In genomic region chr2:26299488-26300092, GRCh38 we compare ENCODE assay signal across 8 cellular contexts. TPM values are rescaled to one million over a fixed set of nuclear protein-coding genes. Genes with fewer than 3 reads are reported as not detected.
DNase-seq lines count a peak whose midpoint lies in the region; ATAC-seq, FAIRE-seq and TF ChIP-seq lines count a peak whose summit lies in the region.

No MANE protein-coding gene starts in this region.

- H3K4me2 ChIP-seq in Karpas-422 (ENCODE audit: low read depth, low read length, poor library complexity, severe bottlenecking) (peak overlapping the region; percentile 82), K562 (ENCODE audit: insufficient read depth, low read length) (peak overlapping the region; percentile 51)

- no peak for TF ChIP-seq RAD21 in K562 (CRISPR knock-in tag; conservative IDR thresholded peaks at IDR 0.05 in 1 of 2, IDR thresholded peaks at IDR 0.05 in 1 of 2)

- no TSS peak for BruUV-seq in K562 (replicated peaks; lab: Mats Ljungman, UMichigan)

- peak overlapping the region; percentile 96; the same call in 1 of the 2 replicates for H2AFZ ChIP-seq in Karpas-422 (ENCODE audit: low read length)
- peak overlapping the region; percentile 64 for H2AFZ ChIP-seq in K562 (ENCODE audit: low read depth, low read length)

- FAIRE-seq in K562 (lab: Jason Lieb, UNC), result peak; percentile 74

- no peak for TF ChIP-seq EP300 in K562 (IDR thresholded peaks at IDR 0.05; ENCODE audit: low read length)

- H3K27ac ChIP-seq in Karpas-422 (ENCODE audit: low read length) (no peak overlapping the region), K562 (ENCODE audit: extremely low read depth, low read depth, low read length) (no peak overlapping the region), spleen (peak overlapping the region; percentile 48 to 93 (median 88))

- no peak for TF ChIP-seq POLR2A in K562 (conservative IDR thresholded peaks at IDR 0.05)
- TF ChIP-seq POLR2A in spleen (IDR thresholded peaks at IDR 0.05), result no peak

- no peaks in the 10 kb centered on the region for H4K20me1 ChIP-seq in Karpas-422 (ENCODE audit: insufficient read depth, low read depth, low read length)
- no peaks in the 10 kb centered on the region for H4K20me1 ChIP-seq in K562 (replicated peaks; ENCODE audit: control insufficient read depth, insufficient read depth, low read length)

- H3K9me2 ChIP-seq in Karpas-422 (replicated peaks; ENCODE audit: insufficient read depth, low read length), result no peaks in the 10 kb centered on the region

- no peaks in the 10 kb centered on the region for H3K9me1 ChIP-seq in K562 (ENCODE audit: control insufficient read depth, insufficient read depth, low read length)

- CTCF ChIA-PET in K562 (lab: Yijun Ruan, JAX; ENCODE audit: low intra/inter-chr PET ratio), result no interaction called here

- H3K79me2 ChIP-seq in Karpas-422 (ENCODE audit: low read length) (no peaks in the 10 kb centered on the region), K562 (ENCODE audit: control insufficient read depth, insufficient read depth, low read length) (no peaks in the 10 kb centered on the region)

- H3K4me3 ChIP-seq in Karpas-422 (ENCODE audit: low read length) (peak overlapping the region; percentile 68), K562 (no peak overlapping the region), spleen (peak overlapping the region; percentile 40 to 77 (median 60))

- in situ Hi-C loops in K562 (cut with MboI), result no loop called here

- no peaks in the 10 kb centered on the region for H3K27me3 ChIP-seq in Karpas-422 (ENCODE audit: low read length)
- peaks cover 10 to 22% of the 10 kb centered on the region in 2 experiments; a peak in 4 of 5 replicates for H3K27me3 ChIP-seq in K562 (ENCODE audit: control insufficient read depth in 2 of 2, insufficient read depth in 2 of 2, low read length in 2 of 2)
- no peaks in the 10 kb centered on the region for H3K27me3 ChIP-seq in spleen (replicated peaks in 1 of 7)

- no peak for TF ChIP-seq CTCF in K562 (IDR thresholded peaks at IDR 0.05 in 2 of 3, conservative IDR thresholded peaks at IDR 0.05 in 1 of 3; ENCODE audit: insufficient read depth in 2 of 3, low read depth in 1 of 3, low read length in 3 of 3)
- no peak for TF ChIP-seq CTCF in spleen (IDR thresholded peaks at IDR 0.05 in 8 of 11, conservative IDR thresholded peaks at IDR 0.05 in 3 of 11)

- WGBS in K562 (ENCODE audit: insufficient coverage, low coverage, missing lambda C conversion rate), result 25% methylated on average over 7 of the region's 7 CpGs
- 1 to 7% (median 1%) methylated on average over 7 of the region's 7 CpGs for WGBS in spleen, 5 donors

- ATAC-seq in K562, result no peak
- no peak for ATAC-seq in GM21390 (IDR thresholded peaks at IDR 0.05; ENCODE audit: unreplicated experiment)
- no peak for ATAC-seq in GM18907 (IDR thresholded peaks at IDR 0.05; ENCODE audit: unreplicated experiment)
- ATAC-seq in GM19351 (IDR thresholded peaks at IDR 0.05; ENCODE audit: unreplicated experiment), result no peak

- intact Hi-C loops in K562 (cut with micrococcal nuclease) (no loop called here), spleen (cut with DNase I; ENCODE audit: low total_unique reads) (loop anchor here (10.0 kb wide), 1 partner anchor 55 kb away; the partner anchor contains the start of genes HADHA and HADHB)

- DNase-seq in GF-D8 (lab: John Stamatoyannopoulos, UW) (peak; percentile 81), Karpas-422 (no peak), K562 (ENCODE audit: extremely low read depth in 1 of 4, low spot score in 3 of 4) (no peak), iPS-NIHi11 (ENCODE audit: low spot score) (peak; percentile 50), spleen (no peak)

- no peaks in the 10 kb centered on the region for H3K9me3 ChIP-seq in Karpas-422 (ENCODE audit: low read length)
- no peaks in the 10 kb centered on the region for H3K9me3 ChIP-seq in K562 (replicated peaks; ENCODE audit: control insufficient read depth, insufficient read depth, low read depth, low read length)
- H3K9me3 ChIP-seq in spleen, result no peaks in the 10 kb centered on the region

- H3K9ac ChIP-seq in Karpas-422 (ENCODE audit: low read length) (peak overlapping the region; percentile 57), K562 (ENCODE audit: insufficient read depth in 1 of 2, low read depth in 2 of 2, low read length in 2 of 2) (peak overlapping the region in 1 of 2 experiments; percentile 17; a peak in 1 of 4 replicates)

- POLR2A ChIA-PET in K562 (lab: Yijun Ruan, JAX), result interaction anchor here (0.7 to 1.7 kb wide), 3 partner anchors 10 to 62 kb away, joined by 3 to 8 read pairs (median 3); no protein-coding TSS in a partner anchor

- H3K4me1 ChIP-seq in Karpas-422 (ENCODE audit: low read length), result peaks cover 12% of the 10 kb centered on the region
- peaks cover 0 to 2% of the 10 kb centered on the region in 2 experiments; a peak in 1 of 5 replicates for H3K4me1 ChIP-seq in K562 (replicated peaks in 1 of 2; ENCODE audit: control insufficient read depth in 2 of 2, insufficient read depth in 2 of 2, low read length in 2 of 2)
- peaks cover 0 to 47% (median 30%) of the 10 kb centered on the region in 6 donors for H3K4me1 ChIP-seq in spleen

- H3K36me3 ChIP-seq in Karpas-422 (ENCODE audit: insufficient read depth, low read length) (no peaks in the 10 kb centered on the region), K562 (ENCODE audit: control insufficient read depth, insufficient read depth, low read length) (no peaks in the 10 kb centered on the region), spleen (peaks cover 0 to 11% (median 0%) of the 10 kb centered on the region in 6 donors)

RNA-seq across cellular contexts. Expression of gene SELENOI, which starts 46.4 kb away (rescaled TPM):
- total RNA-seq in Karpas-422 (2014; rRNA removed; shearing (Covaris generic); ENCODE audit: low replicate concordance), result 31.3 and 32.4 TPM in 2 replicates
- 152 and 196 TPM in 2 replicates for total RNA-seq in K562 (2011; cell fraction: chromatin; rRNA removed; ENCODE audit: low replicate concordance)
- total RNA-seq in K562 (2011; cell fraction: nucleolus; rRNA removed), result 115 and 130 TPM in 2 replicates
- total RNA-seq in K562 (2011; cell fraction: nucleoplasm; rRNA removed), result 153 and 187 TPM in 2 replicates
- total RNA-seq in K562 (2014; rRNA removed) (19.9 and 21.1 TPM in 2 replicates), K562 (2014; rRNA removed; fragmentation: Illumina TruSeq; extraction: Trizol) (39.6 and 44.7 TPM in 2 replicates), K562 (2015; rRNA removed; fragmentation: Illumina TruSeq; extraction: Trizol) (24.2 and 26.3 TPM in 2 replicates), K562 (2021) (45.9 and 46.9 TPM in 2 replicates), spleen (10 to 100 TPM in 6 of 7 donors, 1 to 10 TPM in 1; 9.4 to 23.6 (median 18.1) TPM)
- polyA plus RNA-seq in K562 (2011; rRNA removed) (21.3 and 31.8 TPM in 2 replicates), K562 (2014; fragmentation: Illumina TruSeq; extraction: Trizol) (21.4 and 24.4 TPM in 2 replicates), K562 (2014; fragmentation: Nextera tagmentation; extraction: Ambion mirVana) (10 to 100 TPM in 1 of 2 experiments, 1 to 10 TPM in 1; 9.6 to 10.6 TPM), K562 (2014; rRNA removed) (15.2 and 19.4 TPM in 2 replicates), spleen (1 to 10 TPM; 2.0 to 3.3 (median 2.7) TPM)
- polyA plus RNA-seq in K562 (2011; cell fraction: cytosol; rRNA removed), result 17.0 and 17.3 TPM in 2 replicates
- 23.0 and 23.7 TPM in 2 replicates for polyA plus RNA-seq in K562 (2011; cell fraction: nucleus; rRNA removed)
- polyA plus RNA-seq in K562 (2012), result 8.4 and 19.4 TPM in 2 replicates
- 122 and 160 TPM in 2 replicates for polyA minus RNA-seq in K562 (2011; rRNA and poly(A)+ RNA removed)
- 19.4 and 27.8 TPM in 2 replicates for polyA minus RNA-seq in K562 (2011; cell fraction: cytosol; rRNA and poly(A)+ RNA removed)
- 58.4 and 70.4 TPM in 2 replicates for polyA minus RNA-seq in K562 (2011; cell fraction: nucleus; rRNA and poly(A)+ RNA removed)

RNA-seq across cellular contexts. Expression of gene ADGRF3, which starts 47.0 kb away (rescaled TPM):
- total RNA-seq in Karpas-422 (2014; rRNA removed; shearing (Covaris generic); ENCODE audit: low replicate concordance), result 0.25 TPM in 1 of 2 replicates, not detected in the other
- 0.11 and 0.58 TPM in 2 replicates for total RNA-seq in K562 (2011; cell fraction: chromatin; rRNA removed; ENCODE audit: low replicate concordance)
- 0.13 and 0.50 TPM in 2 replicates for total RNA-seq in K562 (2011; cell fraction: nucleolus; rRNA removed)
- 0.37 and 0.61 TPM in 2 replicates for total RNA-seq in K562 (2011; cell fraction: nucleoplasm; rRNA removed)
- total RNA-seq in K562 (2014; rRNA removed) (not detected in 2 replicates), K562 (2014; rRNA removed; fragmentation: Illumina TruSeq; extraction: Trizol) (0.07 TPM in 1 of 2 replicates, not detected in the other), K562 (2015; rRNA removed; fragmentation: Illumina TruSeq; extraction: Trizol) (0.18 TPM in 1 of 2 replicates, not detected in the other), K562 (2021) (0.09 and 0.16 TPM in 2 replicates), spleen (1 to 10 TPM in 1 of 7 donors, under 1 TPM in 6; 0.51 to 1.1 (median 0.67) TPM)
- polyA plus RNA-seq in K562 (2011; rRNA removed) (0.04 and 0.09 TPM in 2 replicates), K562 (2014; fragmentation: Illumina TruSeq; extraction: Trizol) (0.06 and 0.16 TPM in 2 replicates), K562 (2014; fragmentation: Nextera tagmentation; extraction: Ambion mirVana) (under 1 TPM in 1 of 2 experiments, not detected in 1; 0.24 TPM), K562 (2014; rRNA removed) (0.27 and 0.54 TPM in 2 replicates), spleen (1 to 10 TPM in 1 of 3 donors, under 1 TPM in 2; 0.15 to 6.2 (median 0.26) TPM)
- polyA plus RNA-seq in K562 (2011; cell fraction: cytosol; rRNA removed), result 0.10 and 0.13 TPM in 2 replicates
- polyA plus RNA-seq in K562 (2011; cell fraction: nucleus; rRNA removed), result 0.58 and 0.82 TPM in 2 replicates
- polyA plus RNA-seq in K562 (2012), result 0.28 and 0.46 TPM in 2 replicates
- polyA minus RNA-seq in K562 (2011; rRNA and poly(A)+ RNA removed), result not detected in 2 replicates
- not detected in 2 replicates for polyA minus RNA-seq in K562 (2011; cell fraction: cytosol; rRNA and poly(A)+ RNA removed)
- 0.13 and 2.4 TPM in 2 replicates for polyA minus RNA-seq in K562 (2011; cell fraction: nucleus; rRNA and poly(A)+ RNA removed)

RNA-seq across cellular contexts. Expression of gene HADHB, which starts 54.9 kb away (rescaled TPM):
- 40.7 and 48.8 TPM in 2 replicates for total RNA-seq in Karpas-422 (2014; rRNA removed; shearing (Covaris generic); ENCODE audit: low replicate concordance)
- total RNA-seq in K562 (2011; cell fraction: chromatin; rRNA removed; ENCODE audit: low replicate concordance), result 78.9 and 152 TPM in 2 replicates
- 49.4 and 56.5 TPM in 2 replicates for total RNA-seq in K562 (2011; cell fraction: nucleolus; rRNA removed)
- 97.7 and 134 TPM in 2 replicates for total RNA-seq in K562 (2011; cell fraction: nucleoplasm; rRNA removed)
- total RNA-seq in K562 (2014; rRNA removed), result 67.3 and 71.4 TPM in 2 replicates
- 103 and 109 TPM in 2 replicates for total RNA-seq in K562 (2014; rRNA removed; fragmentation: Illumina TruSeq; extraction: Trizol)
- total RNA-seq in K562 (2015; rRNA removed; fragmentation: Illumina TruSeq; extraction: Trizol), result 86.8 and 93.1 TPM in 2 replicates
- 100 and 109 TPM in 2 replicates for total RNA-seq in K562 (2021)
- 109 and 126 TPM in 2 replicates for polyA plus RNA-seq in K562 (2011; rRNA removed)
- 66.1 and 128 TPM in 2 replicates for polyA plus RNA-seq in K562 (2011; cell fraction: cytosol; rRNA removed)
- polyA plus RNA-seq in K562 (2011; cell fraction: nucleus; rRNA removed), result 67.1 and 91.6 TPM in 2 replicates
- 85.6 and 104 TPM in 2 replicates for polyA plus RNA-seq in K562 (2012)
- polyA plus RNA-seq in K562 (2014; fragmentation: Illumina TruSeq; extraction: Trizol), result 77.3 and 92.0 TPM in 2 replicates
- 100 to 1,000 TPM; 198 to 199 TPM for polyA plus RNA-seq in K562 (2014; fragmentation: Nextera tagmentation; extraction: Ambion mirVana)
- 84.6 and 94.9 TPM in 2 replicates for polyA plus RNA-seq in K562 (2014; rRNA removed)
- 189 and 209 TPM in 2 replicates for polyA minus RNA-seq in K562 (2011; rRNA and poly(A)+ RNA removed)
- 50.2 and 61.6 TPM in 2 replicates for polyA minus RNA-seq in K562 (2011; cell fraction: cytosol; rRNA and poly(A)+ RNA removed)
- 29.5 and 56.9 TPM in 2 replicates for polyA minus RNA-seq in K562 (2011; cell fraction: nucleus; rRNA and poly(A)+ RNA removed)
- total RNA-seq in spleen, result 100 to 1,000 TPM; 106 to 165 (median 130) TPM
- polyA plus RNA-seq in spleen, result 10 to 100 TPM; 54.0 to 75.1 (median 55.7) TPM

RNA-seq across cellular contexts. Expression of gene HADHA, which starts 55.2 kb away (rescaled TPM):
- total RNA-seq in Karpas-422 (2014; rRNA removed; shearing (Covaris generic); ENCODE audit: low replicate concordance), result 99.9 and 113 TPM in 2 replicates
- total RNA-seq in K562 (2011; cell fraction: chromatin; rRNA removed; ENCODE audit: low replicate concordance), result 66.4 and 94.3 TPM in 2 replicates
- 54.4 and 55.7 TPM in 2 replicates for total RNA-seq in K562 (2011; cell fraction: nucleolus; rRNA removed)
- total RNA-seq in K562 (2011; cell fraction: nucleoplasm; rRNA removed), result 67.3 and 77.3 TPM in 2 replicates
- total RNA-seq in K562 (2014; rRNA removed) (187 and 203 TPM in 2 replicates), K562 (2014; rRNA removed; fragmentation: Illumina TruSeq; extraction: Trizol) (207 and 219 TPM in 2 replicates), K562 (2015; rRNA removed; fragmentation: Illumina TruSeq; extraction: Trizol) (195 and 202 TPM in 2 replicates), K562 (2021) (186 and 196 TPM in 2 replicates), spleen (100 to 1,000 TPM; 114 to 134 (median 115) TPM)
- polyA plus RNA-seq in K562 (2011; rRNA removed) (183 and 214 TPM in 2 replicates), K562 (2014; fragmentation: Illumina TruSeq; extraction: Trizol) (224 and 246 TPM in 2 replicates), K562 (2014; fragmentation: Nextera tagmentation; extraction: Ambion mirVana) (100 to 1,000 TPM; 152 to 326 TPM), K562 (2014; rRNA removed) (140 and 145 TPM in 2 replicates), spleen (10 to 100 TPM; 49.6 to 58.3 (median 58.3) TPM)
- 99.3 and 152 TPM in 2 replicates for polyA plus RNA-seq in K562 (2011; cell fraction: cytosol; rRNA removed)
- polyA plus RNA-seq in K562 (2011; cell fraction: nucleus; rRNA removed), result 83.4 and 104 TPM in 2 replicates
- polyA plus RNA-seq in K562 (2012), result 174 and 251 TPM in 2 replicates
- 329 and 345 TPM in 2 replicates for polyA minus RNA-seq in K562 (2011; rRNA and poly(A)+ RNA removed)
- polyA minus RNA-seq in K562 (2011; cell fraction: cytosol; rRNA and poly(A)+ RNA removed), result 151 and 156 TPM in 2 replicates
- 31.8 and 68.9 TPM in 2 replicates for polyA minus RNA-seq in K562 (2011; cell fraction: nucleus; rRNA and poly(A)+ RNA removed)

Comparison
In these comparisons a context has a peak if more than half of its experiments do, and no peak if none do; other contexts are left out.
1. DNase-seq: peak in GF-D8 (single experiment) and iPS-NIHi11 (single experiment); none in Karpas-422 (single experiment), K562 (0 of 4) and spleen (single experiment).
2. H3K27ac ChIP-seq: peak in spleen (8 of 8); none in Karpas-422 (single experiment) and K562 (single experiment).